ENCODE assay signal across 7 cellular contexts in genomic region chr9:114611516-114612271, GRCh38. TPM values are rescaled to one million over a fixed set of nuclear protein-coding genes. Genes with fewer than 3 reads are reported as not detected.
DNase-seq lines count a peak whose midpoint lies in the region; ATAC-seq lines count a peak whose summit lies in the region.

No MANE protein-coding gene starts in this region.

- H3K4me1 Mint-ChIP-seq in T-helper 17 cell: peaks cover 31% of the 10 kb centered on the region
- peaks cover 46% of the 10 kb centered on the region for H3K4me1 Mint-ChIP-seq in central memory CD8-positive, alpha-beta T cell

- peak overlapping the region; percentile 91 for H3K4me3 Mint-ChIP-seq in T-helper 17 cell
- peak overlapping the region; percentile 82 for H3K4me3 Mint-ChIP-seq in central memory CD8-positive, alpha-beta T cell

- no peaks in the 10 kb centered on the region for H3K27me3 Mint-ChIP-seq in T-helper 17 cell
- no peaks in the 10 kb centered on the region for H3K27me3 Mint-ChIP-seq in central memory CD8-positive, alpha-beta T cell

- H3K36me3 Mint-ChIP-seq in T-helper 17 cell (ENCODE audit: low read depth): peaks cover 2% of the 10 kb centered on the region
- peaks cover 7% of the 10 kb centered on the region for H3K36me3 Mint-ChIP-seq in central memory CD8-positive, alpha-beta T cell (ENCODE audit: insufficient read depth)

- H3K9me3 Mint-ChIP-seq in central memory CD8-positive, alpha-beta T cell: no peaks in the 10 kb centered on the region

- ATAC-seq in GM21737 (IDR thresholded peaks at IDR 0.05; ENCODE audit: unreplicated experiment) (peak; percentile 38), T-helper 17 cell (peak; percentile 76)
- ATAC-seq in central memory CD8-positive, alpha-beta T cell (replicated peaks; ENCODE audit: extremely low read depth, poor library complexity, severe bottlenecking): peak; percentile 70

- H3K27ac Mint-ChIP-seq in T-helper 17 cell: peak overlapping the region; percentile 91
- peak overlapping the region; percentile 91 for H3K27ac Mint-ChIP-seq in central memory CD8-positive, alpha-beta T cell (ENCODE audit: low read depth)

- H3K9me3 ChIP-seq in T-helper 17 cell (ENCODE audit: control insufficient read depth, low read length, poor library complexity, severe bottlenecking): no peaks in the 10 kb centered on the region

- peak overlapping the region; percentile 70 for H3K4me3 ChIP-seq in GM08714 (ENCODE audit: low read length)

- DNase-seq in KG1 (lab: John Stamatoyannopoulos, UW): peak; percentile 28
- peak in 1 of 3 donors; percentile 25 for DNase-seq in T-helper 17 cell
- DNase-seq in central memory CD8-positive, alpha-beta T cell (ENCODE audit: low spot score in 2 of 2): no peak
- peak; percentile 38 for DNase-seq in kidney glomerular epithelial cell (lab: John Stamatoyannopoulos, UW)
- peak; percentile 43 for DNase-seq in stimulated activated CD4-positive, alpha-beta T cell treated with anti-CD3 and anti-CD28 coated beads, Interleukin-1b, Interleukin-23, amount 100 ng/mL, for 48 hours

RNA-seq across cellular contexts. Expression of gene TMEM268, which starts 0.6 kb away (rescaled TPM):
- total RNA-seq in T-helper 17 cell: 10 to 100 TPM in 1 of 2 donors, 1 to 10 TPM in 1; 9.4 to 11.5 TPM

RNA-seq across cellular contexts. Expression of gene ATP6V1G1, which starts 24.1 kb away (rescaled TPM):
- total RNA-seq in T-helper 17 cell: 100 to 1,000 TPM; 101 to 102 TPM

RNA-seq across cellular contexts. Expression of gene TEX53, which starts 45.9 kb away (rescaled TPM):
- not detected for total RNA-seq in T-helper 17 cell

Comparison
In these comparisons a context has a peak if more than half of its experiments do, and no peak if none do; other contexts are left out.
1. DNase-seq: peak in KG1 (single experiment), kidney glomerular epithelial cell (single experiment) and stimulated activated CD4-positive, alpha-beta T cell treated with anti-CD3 and anti-CD28 coated beads, Interleukin-1b, Interleukin-23, amount 100 ng/mL, for 48 hours (single experiment); none in central memory CD8-positive, alpha-beta T cell (0 of 2).
2. Peak in every context shown above with its lines, with median percentiles within 50 percentile points of each other: ATAC-seq.